11 cellular contexts compared by ENCODE assay signal in genomic region chr4:89108068-89108467, GRCh38.
"Had no signal": no experiment of that assay in that cellular context is flagged by ENCODE, and none has a peak within 500 bp of the region (broad histone marks: within the 10 kb centered on the region; RNA-seq: fewer than 3 reads in every experiment).

No MANE protein-coding gene starts in this region.

- H3K4me3 Mint-ChIP-seq: activated T-helper 1 cell treated with anti-CD3 and anti-CD28 coated beads, Interleukin-12 subunit alpha, Interleukin-12 subunit beta, Interleukin-2, Interleukin-4 antibody, amounts not matched to agents 30 ng/mL and 10 ng/mL and 1 ng/mL, durations not matched to agents 14 hours and 24 hours and 36 hours; stimulated activated naive B cell treated with anti-CD40 and anti-IgM and Interleukin-4, amounts not matched to agents 10 μg/mL and 1 μg/mL and 100 μg/mL, for 72 hours had no signal

- H3K27ac Mint-ChIP-seq: activated T-helper 1 cell treated with anti-CD3 and anti-CD28 coated beads, Interleukin-12 subunit alpha, Interleukin-12 subunit beta, Interleukin-2, Interleukin-4 antibody, amounts not matched to agents 30 ng/mL and 10 ng/mL and 1 ng/mL, durations not matched to agents 14 hours and 24 hours and 36 hours; stimulated activated naive B cell treated with anti-CD40 and anti-IgM and Interleukin-4, amounts not matched to agents 10 μg/mL and 1 μg/mL and 100 μg/mL, for 72 hours had no signal

- H3K9me3 Mint-ChIP-seq: activated T-helper 1 cell treated with anti-CD3 and anti-CD28 coated beads, Interleukin-12 subunit alpha, Interleukin-12 subunit beta, Interleukin-2, Interleukin-4 antibody, amounts not matched to agents 30 ng/mL and 10 ng/mL and 1 ng/mL, durations not matched to agents 14 hours and 24 hours and 36 hours had no signal

- ATAC-seq: foreskin keratinocyte; left cardiac atrium; naive thymus-derived CD8-positive, alpha-beta T cell; psoas muscle; sciatic nerve; stimulated activated naive B cell treated with anti-CD40 and anti-IgM and Interleukin-4, amounts not matched to agents 10 μg/mL and 1 μg/mL and 100 μg/mL, for 72 hours had no signal

- DNase-seq: activated naive CD4-positive, alpha-beta T cell; foreskin keratinocyte; left cardiac atrium; naive thymus-derived CD8-positive, alpha-beta T cell; psoas muscle; spleen; stimulated activated CD4-positive, alpha-beta T cell treated with anti-CD3 and anti-CD28 coated beads, Interleukin-1b, Interleukin-23, amount 100 ng/mL, for 48 hours; stimulated activated naive B cell treated with anti-CD40 and anti-IgM and Interleukin-4, amounts not matched to agents 10 μg/mL and 1 μg/mL and 100 μg/mL, for 72 hours; T1000 had no signal
